Comparison of ENCODE assay signal across 15 cellular contexts in the genomic region with DNA sequence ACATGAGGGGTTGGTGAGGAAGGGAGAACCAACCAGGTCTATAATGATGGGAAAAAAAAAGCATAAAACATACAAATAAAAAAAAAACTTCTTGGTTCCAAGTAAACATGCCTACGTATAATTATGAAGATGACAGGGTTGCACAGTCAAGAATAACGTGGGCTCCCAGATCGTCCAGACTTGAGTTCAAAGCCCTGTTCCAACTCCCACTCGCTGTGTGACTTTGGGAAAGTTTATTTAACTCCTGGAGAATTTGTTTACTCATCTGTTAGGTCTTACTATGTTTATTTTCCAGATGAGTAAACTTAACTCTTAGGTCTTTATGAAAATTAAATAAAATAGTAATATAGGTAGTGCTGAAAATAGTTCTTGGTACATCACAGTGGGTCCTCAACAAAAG. TPM values are rescaled to one million over a fixed set of nuclear protein-coding genes. Genes with fewer than 3 reads are reported as not detected.
A peak's percentile ranks its signal among the peaks of the same experiment; 100 is the strongest.
DNase-seq lines count a peak whose midpoint lies in the region; ATAC-seq and TF ChIP-seq lines count a peak whose summit lies in the region.
"Had no signal": no experiment of that assay in that cellular context is flagged by ENCODE, and none has a peak within 500 bp of the region (broad histone marks: within the 10 kb centered on the region; RNA-seq: fewer than 3 reads in every experiment).

No MANE protein-coding gene starts in this region.

- H3K4me1 ChIP-seq in PC-3 (ENCODE audit: insufficient read depth, low read length), result peaks cover 41% of the 10 kb centered on the region
- H3K4me1 ChIP-seq in testis, result peaks cover 33% of the 10 kb centered on the region

- CTCF ChIA-PET in PC-3 (lab: Charles Lee), result no interaction called here

- H4K20me1 ChIP-seq in PC-3 (ENCODE audit: low read length), result no peaks in the 10 kb centered on the region

- no TSS peak for BruUV-seq in PC-3 (replicated peaks; lab: Mats Ljungman, UMichigan)

- no peak for DNase-seq in PC-3
- no peak for DNase-seq in dorsolateral prefrontal cortex
- peak; percentile 3 for DNase-seq in myocyte (ENCODE audit: low read depth)
- DNase-seq in testis, result no peak
- DNase-seq in NCI-H1092 (lab: John Stamatoyannopoulos, UW), result no peak
- DNase-seq: activated CD4-positive, CD25-positive, alpha-beta regulatory T cell treated with anti-CD3 and anti-CD28 coated beads, Interleukin-2, amount 50 U/mL, for 72 hours; C1 segment of cervical spinal cord; left colon; NCI-H1694; NCI-H345; SJCRH30; stimulated activated naive CD4-positive, alpha-beta T cell treated with Interleukin-2 at 50 U/mL for 16 hours had no signal

- intact Hi-C loops in PC-3 (cut with micrococcal nuclease), result no loop called here
- intact Hi-C loops in dorsolateral prefrontal cortex (cut with DNase I), result no loop called here
- intact Hi-C loops in testis (cut with DNase I; ENCODE audit: low total_unique reads), result no loop called here

- 64 to 77% methylated on average over 4 of the region's 4 CpGs for WGBS in testis, 2 donors

- ATAC-seq in PC-3, result peak; percentile 34; the same call in 1 of the 2 replicates
- ATAC-seq in GM19351 (IDR thresholded peaks at IDR 0.05; ENCODE audit: unreplicated experiment), result no peak
- ATAC-seq in HG03565 (IDR thresholded peaks at IDR 0.05; ENCODE audit: unreplicated experiment), result no peak
- ATAC-seq in HG03457 (IDR thresholded peaks at IDR 0.05; ENCODE audit: unreplicated experiment), result no peak

- H3K9me3 ChIP-seq in PC-3 (ENCODE audit: low read length) (no peaks in the 10 kb centered on the region), testis (no peaks in the 10 kb centered on the region)
- H3K9me3 ChIP-seq: SJCRH30 had no signal

- H3F3A ChIP-seq in PC-3 (ENCODE audit: low read length, unreplicated experiment), result no peaks in the 10 kb centered on the region

- POLR2A ChIA-PET in PC-3 (lab: Charles Lee; ENCODE audit: unreplicated experiment), result no interaction called here

- H3K27ac ChIP-seq in PC-3 (ENCODE audit: low read length), result peak overlapping the region; percentile 60
- H3K27ac ChIP-seq in dorsolateral prefrontal cortex, result peak overlapping the region in 50 of 59 donors; percentile 7 to 79 (median 60)
- peak overlapping the region; percentile 74 for H3K27ac ChIP-seq in testis
- H3K27ac ChIP-seq: SJCRH30 had no signal

- TF ChIP-seq POLR2A in testis (IDR thresholded peaks at IDR 0.05), result no peak

- TF ChIP-seq CTCF in PC-3 (conservative IDR thresholded peaks at IDR 0.05; ENCODE audit: low read depth, low read length) (no peak), dorsolateral prefrontal cortex (IDR thresholded peaks at IDR 0.05 in 54 of 56, conservative IDR thresholded peaks at IDR 0.05 in 2 of 56; ENCODE audit: low read depth in 1 of 56, partially characterized antibody in 56 of 56) (no peak), testis (IDR thresholded peaks at IDR 0.05) (no peak)

- H3K9ac ChIP-seq in PC-3 (ENCODE audit: low read length), result no peak overlapping the region; the same call in 1 of the 2 replicates

- H3K9me2 ChIP-seq in PC-3 (replicated peaks; ENCODE audit: low read length), result no peaks in the 10 kb centered on the region

- peak overlapping the region; percentile 35; the same call in 1 of the 2 replicates for H3K4me2 ChIP-seq in PC-3 (ENCODE audit: low read length)

- no peak overlapping the region for H3K4me3 ChIP-seq in PC-3 (ENCODE audit: low read length)
- no peak overlapping the region for H3K4me3 ChIP-seq in dorsolateral prefrontal cortex
- H3K4me3 ChIP-seq in testis, result no peak overlapping the region
- H3K4me3 ChIP-seq: SJCRH30 had no signal

- H3K27me3 ChIP-seq in PC-3 (ENCODE audit: low read length) (no peaks in the 10 kb centered on the region), dorsolateral prefrontal cortex (no peaks in the 10 kb centered on the region), testis (no peaks in the 10 kb centered on the region)
- H3K27me3 ChIP-seq: SJCRH30 had no signal

- H3K36me3 ChIP-seq in PC-3 (ENCODE audit: low read depth, low read length) (peaks cover 12% of the 10 kb centered on the region), testis (ENCODE audit: low read depth, missing control alignments) (no peaks in the 10 kb centered on the region)

- H3K79me2 ChIP-seq in PC-3 (ENCODE audit: low read length), result peaks cover 100% of the 10 kb centered on the region

- no peak overlapping the region for H2AFZ ChIP-seq in PC-3 (ENCODE audit: low read length)

RNA-seq across cellular contexts. Expression of a gene that starts 13.8 kb away (rescaled TPM):
- total RNA-seq in PC-3 (2014; rRNA removed) (24.3 and 26.6 TPM in 2 replicates), dorsolateral prefrontal cortex (10 to 100 TPM; 42.3 to 91.6 (median 62.0) TPM), myocyte (28.6 and 41.7 TPM in 2 replicates), testis (10 to 100 TPM; 24.4 to 33.7 TPM)
- polyA plus RNA-seq in myocyte (2012), result 27.1 TPM
- 7.2 TPM for polyA plus RNA-seq in testis (ENCODE audit: insufficient read depth, low read depth, low replicate concordance)
